Comparison of ENCODE assay signal across 36 cellular contexts in genomic region chr5:31204955-31205354, GRCh38. TPM values are rescaled to one million over a fixed set of nuclear protein-coding genes. Genes with fewer than 3 reads are reported as not detected.
"Had no signal": no experiment of that assay in that cellular context is flagged by ENCODE, and none has a peak within 500 bp of the region (broad histone marks: within the 10 kb centered on the region; RNA-seq: fewer than 3 reads in every experiment).

No MANE protein-coding gene starts in this region.

- H3K27me3 ChIP-seq: brain microvascular endothelial cell had no signal

- ATAC-seq: activated CD4-positive, CD25-positive, alpha-beta regulatory T cell treated with anti-CD3 and anti-CD28 coated beads, Interleukin-2, amount 50 U/mL, for 24 hours; activated CD8-positive, alpha-beta T cell treated with anti-CD3 and anti-CD28 coated beads for 36 hours; activated T-cell treated with anti-CD3 and anti-CD28 coated beads, Interleukin-2, amount 50 U/mL, for 4 hours; activated T-helper 17 cell treated with anti-CD3 and anti-CD28 coated beads, Interleukin-2, amount 50 U/mL, for 72 hours; esophagus mucosa; T-cell had no signal

- H3K36me3 Mint-ChIP-seq: activated naive CD8-positive, alpha-beta T cell; T-cell had no signal

- DNase-seq: activated B cell treated with CpG ODN at 0.5 μM for 24 hours; activated CD4-positive, alpha-beta T cell treated with anti-CD3 and anti-CD28 coated beads for 48 hours; activated CD4-positive, alpha-beta T cell treated with anti-CD3 and anti-CD28 coated beads, Interleukin-2, amount 50 U/mL, for 1 hour; activated CD4-positive, alpha-beta T cell treated with anti-CD3 and anti-CD28 coated beads, Interleukin-2, amount 50 U/mL, for 48 hours; activated CD8-positive, alpha-beta memory T cell treated with anti-CD3 and anti-CD28 coated beads for 24 hours; activated CD8-positive, alpha-beta T cell treated with anti-CD3 and anti-CD28 coated beads for 36 hours; activated effector memory CD4-positive, alpha-beta T cell treated with Interleukin-2 at 50 U/mL for 16 hours; activated gamma-delta T cell treated with Interleukin-2 at 50 U/mL for 16 hours; activated naive CD4-positive, alpha-beta T cell treated with anti-CD3 and anti-CD28 coated beads, Interleukin-2, amount 50 U/mL, for 16 hours; activated naive CD4-positive, alpha-beta T cell treated with Interleukin-2 at 50 U/mL for 16 hours; activated T-cell treated with anti-CD3 and anti-CD28 coated beads, Interleukin-2, amount 50 U/mL, for 4 hours; amniotic stem cell; anterior cingulate cortex; brain microvascular endothelial cell; cortex of kidney; dermis blood vessel endothelial cell; effector CD8-positive, alpha-beta T cell; foreskin fibroblast; head of caudate nucleus; T-cell; T-helper 9 cell; WERI-Rb-1 had no signal

- H3K36me3 ChIP-seq: WERI-Rb-1 had no signal

- H3K27me3 Mint-ChIP-seq: activated B cell treated with CpG ODN at 0.5 μM for 24 hours; activated CD8-positive, alpha-beta T cell treated with anti-CD3 and anti-CD28 coated beads for 36 hours; activated naive CD8-positive, alpha-beta T cell; central memory CD8-positive, alpha-beta T cell; T-cell had no signal

- H3K9me3 Mint-ChIP-seq: activated B cell treated with CpG ODN at 0.5 μM for 24 hours; activated CD8-positive, alpha-beta T cell treated with anti-CD3 and anti-CD28 coated beads for 36 hours; activated T-cell treated with anti-CD3 and anti-CD28 coated beads, Interleukin-2, amount 50 U/mL, for 4 hours; activated T-helper 17 cell treated with anti-CD3 and anti-CD28 coated beads, Interleukin-2, amount 50 U/mL, for 72 hours; central memory CD8-positive, alpha-beta T cell; T-cell; T-helper 1 cell treated with Interleukin-12 subunit alpha and Interleukin-12 subunit beta and Interleukin-4 antibody, amounts not matched to agents 30 μg/mL and 1 μg/mL, for 36 hours had no signal

- H3K4me3 Mint-ChIP-seq: activated B cell treated with CpG ODN at 0.5 μM for 24 hours; activated CD8-positive, alpha-beta T cell treated with anti-CD3 and anti-CD28 coated beads for 36 hours; activated naive CD8-positive, alpha-beta T cell; activated T-cell treated with anti-CD3 and anti-CD28 coated beads, Interleukin-2, amount 50 U/mL, for 4 hours; activated T-helper 17 cell treated with anti-CD3 and anti-CD28 coated beads, Interleukin-2, amount 50 U/mL, for 72 hours; central memory CD8-positive, alpha-beta T cell; T-cell; T-helper 1 cell treated with Interleukin-12 subunit alpha and Interleukin-12 subunit beta and Interleukin-4 antibody, amounts not matched to agents 30 μg/mL and 1 μg/mL, for 36 hours had no signal

- H3K4me1 Mint-ChIP-seq: activated B cell treated with CpG ODN at 0.5 μM for 24 hours; activated T-helper 17 cell treated with anti-CD3 and anti-CD28 coated beads, Interleukin-2, amount 50 U/mL, for 72 hours; central memory CD8-positive, alpha-beta T cell; T-cell had no signal

- H3K27ac ChIP-seq: brain microvascular endothelial cell, epithelial cell of prostate, WERI-Rb-1 had no signal

- FAIRE-seq: astrocyte, bronchial epithelial cell, colon, endometrium, endothelial cell of umbilical vein, frontal cortex had no signal

- H3K27ac Mint-ChIP-seq: activated B cell treated with CpG ODN at 0.5 μM for 24 hours; activated CD8-positive, alpha-beta T cell treated with anti-CD3 and anti-CD28 coated beads for 36 hours; activated naive CD8-positive, alpha-beta T cell; activated T-helper 17 cell treated with anti-CD3 and anti-CD28 coated beads, Interleukin-2, amount 50 U/mL, for 72 hours; T-cell; T-helper 1 cell treated with Interleukin-12 subunit alpha and Interleukin-12 subunit beta and Interleukin-4 antibody, amounts not matched to agents 30 μg/mL and 1 μg/mL, for 36 hours had no signal

RNA-seq across cellular contexts. Expression of gene CDH6, which starts 11.5 kb away (rescaled TPM):
- total RNA-seq: activated B cell treated with CpG ODN at 0.5 μM for 24 hours; activated CD8-positive, alpha-beta T cell treated with anti-CD3 and anti-CD28 coated beads for 36 hours; activated T-cell treated with anti-CD3 and anti-CD28 coated beads, Interleukin-2, amount 50 U/mL, for 4 hours; activated T-helper 17 cell treated with anti-CD3 and anti-CD28 coated beads, Interleukin-2, amount 50 U/mL, for 72 hours; endothelial cell of umbilical vein; T-helper 2 cell treated with Interferon-gamma antibody and Interleukin-4, amounts not matched to agents 100 ng/mL and 5 ng/mL, for 36 hours had no signal
